In the genomic region with DNA sequence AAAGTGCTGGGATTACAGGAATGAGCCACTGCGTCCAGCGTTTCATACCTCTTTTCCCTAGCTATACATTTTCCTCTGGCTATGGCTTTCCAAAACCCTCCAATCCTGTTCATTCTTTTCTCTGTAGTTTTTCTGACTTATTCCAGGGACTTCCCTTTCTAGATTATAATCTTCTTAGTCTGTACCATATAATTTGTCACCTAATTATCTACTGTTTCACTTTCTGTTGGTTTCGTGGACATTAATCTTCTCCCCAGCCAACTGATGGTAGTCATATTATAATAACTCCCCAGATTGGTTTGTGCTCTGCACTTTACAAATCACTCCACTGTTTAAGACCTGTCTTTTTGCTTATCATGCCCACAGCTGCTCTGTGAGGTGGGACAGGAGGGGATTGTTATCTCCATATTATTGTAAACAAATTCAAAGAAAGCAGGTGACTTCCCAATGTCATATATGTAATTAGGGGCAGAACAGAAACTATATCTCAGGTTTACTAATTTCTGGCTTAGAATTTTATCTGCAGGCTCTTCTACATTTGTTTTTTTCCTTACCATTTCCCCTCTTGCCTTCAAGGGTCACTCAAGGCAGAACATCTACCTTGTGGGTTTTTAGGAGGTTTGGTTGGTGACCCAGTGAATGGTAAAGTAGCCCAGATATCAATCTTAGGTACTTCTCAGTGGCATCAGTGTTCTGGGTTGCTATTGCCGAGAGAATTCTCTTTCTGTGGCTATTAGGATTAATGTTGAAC, we compare ENCODE assay signal across 9 cellular contexts. TPM values are rescaled to one million over a fixed set of nuclear protein-coding genes. Genes with fewer than 3 reads are reported as not detected.
DNase-seq lines count a peak whose midpoint lies in the region; ATAC-seq lines count a peak whose summit lies in the region.
"Had no signal": no experiment of that assay in that cellular context is flagged by ENCODE, and none has a peak within 500 bp of the region (broad histone marks: within the 10 kb centered on the region; RNA-seq: fewer than 3 reads in every experiment).

No MANE protein-coding gene starts in this region.

- DNase-seq in CD8-positive, alpha-beta memory T cell = no peak
- DNase-seq in left colon (no peak), hepatic stellate cell (ENCODE audit: low spot score) (no peak), NCI-H1048 (lab: John Stamatoyannopoulos, UW) (no peak), DMS 273 treated with DMSO at 0.1 percent for 48 hours (lab: John Stamatoyannopoulos, UW) (no peak)
- DNase-seq: NCI-H345 had no signal

- H3K4me3 Mint-ChIP-seq in CD8-positive, alpha-beta memory T cell = peak overlapping the region; percentile 2 to 57 (median 44)

- no peak overlapping the region for H3K27ac ChIP-seq in CD8-positive, alpha-beta memory T cell (ENCODE audit: low read depth, low read length)

- intact Hi-C loops in left colon (cut with DNase I, micrococcal nuclease) = no loop called here

- CTCF ChIA-PET in CD8-positive, alpha-beta memory T cell (lab: Charles Lee) = interaction anchor here (1.5 to 5.9 kb wide), 4 partner anchors 11 to 194 kb away, joined by 4 to 40 read pairs (median 6); a partner anchor contains a TSS

- no peaks in the 10 kb centered on the region for H3K27me3 Mint-ChIP-seq in CD8-positive, alpha-beta memory T cell

- H3K36me3 ChIP-seq in CD8-positive, alpha-beta memory T cell (ENCODE audit: insufficient read depth, low read length) = no peaks in the 10 kb centered on the region

- ATAC-seq in GM19452 (IDR thresholded peaks at IDR 0.05; ENCODE audit: unreplicated experiment) = peak; percentile 39
- peak; percentile 35 for ATAC-seq in HG03565 (IDR thresholded peaks at IDR 0.05; ENCODE audit: unreplicated experiment)
- peak; percentile 24 for ATAC-seq in left colon
- no peak for ATAC-seq in esophagus mucosa

- no peaks in the 10 kb centered on the region for H3K27me3 ChIP-seq in CD8-positive, alpha-beta memory T cell (ENCODE audit: insufficient read depth, low read length, poor library complexity, severe bottlenecking)

- no peaks in the 10 kb centered on the region for H3K9me3 Mint-ChIP-seq in CD8-positive, alpha-beta memory T cell

- peaks cover 0 to 6% (median 2%) of the 10 kb centered on the region in 3 donors for H3K36me3 Mint-ChIP-seq in CD8-positive, alpha-beta memory T cell

- POLR2A ChIA-PET in CD8-positive, alpha-beta memory T cell (lab: Charles Lee) = interaction anchor here (1.4 kb wide), 1 partner anchor 24 kb away, joined by 3 read pairs; no protein-coding TSS in a partner anchor

- H3K27ac Mint-ChIP-seq in CD8-positive, alpha-beta memory T cell = peak overlapping the region; percentile 68 to 91 (median 82)

- peaks cover 71% of the 10 kb centered on the region for H3K4me1 ChIP-seq in CD8-positive, alpha-beta memory T cell (ENCODE audit: insufficient read depth, low read length)

- no peak overlapping the region for H3K4me3 ChIP-seq in CD8-positive, alpha-beta memory T cell (ENCODE audit: low read length)

- peaks cover 84 to 96% (median 90%) of the 10 kb centered on the region in 3 donors for H3K4me1 Mint-ChIP-seq in CD8-positive, alpha-beta memory T cell

- H3K9me3 ChIP-seq in CD8-positive, alpha-beta memory T cell (ENCODE audit: low read length) = no peaks in the 10 kb centered on the region

RNA-seq across cellular contexts. Expression of a gene that starts 23.9 kb away (rescaled TPM):
- total RNA-seq in CD8-positive, alpha-beta memory T cell = 10 to 100 TPM; 45.6 to 46.0 TPM
- polyA plus RNA-seq in CD8-positive, alpha-beta memory T cell = 43.8 TPM
- total RNA-seq in left colon = 10 to 100 TPM; 64.7 to 65.4 TPM
- 85.1 TPM for total RNA-seq in esophagus mucosa

RNA-seq across cellular contexts. Expression of a gene that starts 38.6 kb away (rescaled TPM):
- 100 to 1,000 TPM; 170 to 175 TPM for total RNA-seq in CD8-positive, alpha-beta memory T cell
- 229 TPM for polyA plus RNA-seq in CD8-positive, alpha-beta memory T cell
- total RNA-seq in left colon (10 to 100 TPM; 65.7 to 71.8 TPM), esophagus mucosa (59.7 TPM)
